Comparison of ENCODE assay signal across 9 cellular contexts in genomic region chr13:75760182-75760981, GRCh38.
A peak's percentile ranks its signal among the peaks of the same experiment; 100 is the strongest.
DNase-seq lines count a peak whose midpoint lies in the region; ATAC-seq and TF ChIP-seq lines count a peak whose summit lies in the region.
"Had no signal": no experiment of that assay in that cellular context is flagged by ENCODE, and none has a peak within 500 bp of the region (broad histone marks: within the 10 kb centered on the region; RNA-seq: fewer than 3 reads in every experiment).

No MANE protein-coding gene starts in this region.

- H3K27me3 ChIP-seq in CD8-positive, alpha-beta T cell (ENCODE audit: insufficient read depth, low read length) = no peaks in the 10 kb centered on the region
- H3K27me3 ChIP-seq in right atrium auricular region = no peaks in the 10 kb centered on the region

- peak; percentile 71 for ATAC-seq in CD8-positive, alpha-beta T cell
- ATAC-seq in GM19455 (IDR thresholded peaks at IDR 0.05; ENCODE audit: unreplicated experiment) (peak; percentile 40), WTC11 (peak; percentile 67), HG03342 (IDR thresholded peaks at IDR 0.05; ENCODE audit: unreplicated experiment) (no peak)
- ATAC-seq in stimulated activated naive B cell treated with anti-CD40 and anti-IgM and Interleukin-4, amounts not matched to agents 10 μg/mL and 1 μg/mL and 100 μg/mL, for 72 hours (replicated peaks) = peak; percentile 72 to 77

- H3K9me3 ChIP-seq in CD8-positive, alpha-beta T cell (ENCODE audit: low read length) = no peaks in the 10 kb centered on the region
- H3K9me3 ChIP-seq in right atrium auricular region = no peaks in the 10 kb centered on the region

- TF ChIP-seq CTCF in CD8-positive, alpha-beta T cell (IDR thresholded peaks at IDR 0.05) = peak; percentile 17
- no peak for TF ChIP-seq CTCF in WTC11 (IDR thresholded peaks at IDR 0.05)
- peak in 1 of 2 donors; percentile 38 for TF ChIP-seq CTCF in right atrium auricular region (IDR thresholded peaks at IDR 0.05)

- H3K4me1 ChIP-seq in CD8-positive, alpha-beta T cell (ENCODE audit: insufficient read depth, low read length) = peaks cover 34% of the 10 kb centered on the region
- H3K4me1 ChIP-seq in right atrium auricular region = peaks cover 0 to 11% of the 10 kb centered on the region in 2 donors

- H3K36me3 ChIP-seq in CD8-positive, alpha-beta T cell (ENCODE audit: insufficient read depth, low read length) = no peaks in the 10 kb centered on the region
- no peaks in the 10 kb centered on the region for H3K36me3 ChIP-seq in right atrium auricular region

- POLR2A ChIA-PET in CD8-positive, alpha-beta T cell (lab: Charles Lee) = interaction anchor here (0.6 to 2.4 kb wide), 8 partner anchors 9 to 1993 kb away, joined by 3 to 21 read pairs (median 6); partner anchors contain the start of genes FBXL3 and KCTD12
- POLR2A ChIA-PET in WTC11 (lab: Charles Lee) = no interaction called here

- H3K4me1 Mint-ChIP-seq in CD8-positive, alpha-beta T cell (ENCODE audit: low read depth) = peaks cover 59% of the 10 kb centered on the region
- H3K4me1 Mint-ChIP-seq in WTC11 = peaks cover 11% of the 10 kb centered on the region
- H3K4me1 Mint-ChIP-seq in stimulated activated naive B cell treated with anti-CD40 and anti-IgM and Interleukin-4, amounts not matched to agents 10 μg/mL and 1 μg/mL and 100 μg/mL, for 72 hours = peaks cover 10 to 16% of the 10 kb centered on the region in 2 donors

- H3K9me3 Mint-ChIP-seq in CD8-positive, alpha-beta T cell = no peaks in the 10 kb centered on the region
- peaks cover 19% of the 10 kb centered on the region for H3K9me3 Mint-ChIP-seq in WTC11
- peaks cover 0 to under 1% of the 10 kb centered on the region in 2 donors for H3K9me3 Mint-ChIP-seq in stimulated activated naive B cell treated with anti-CD40 and anti-IgM and Interleukin-4, amounts not matched to agents 10 μg/mL and 1 μg/mL and 100 μg/mL, for 72 hours

- H3K36me3 Mint-ChIP-seq in CD8-positive, alpha-beta T cell = peaks cover under 1% of the 10 kb centered on the region
- peaks cover 7% of the 10 kb centered on the region for H3K36me3 Mint-ChIP-seq in WTC11
- H3K36me3 Mint-ChIP-seq in stimulated activated naive B cell treated with anti-CD40 and anti-IgM and Interleukin-4, amounts not matched to agents 10 μg/mL and 1 μg/mL and 100 μg/mL, for 72 hours = peaks cover 1 to 7% of the 10 kb centered on the region in 2 donors

- CTCF ChIA-PET in CD8-positive, alpha-beta T cell (lab: Charles Lee) = interaction anchor here (0.7 to 4.2 kb wide), 11 partner anchors 16 to 1125 kb away, joined by 3 to 24 read pairs (median 5); partner anchors contain the start of gene KCTD12
- CTCF ChIA-PET in WTC11 (lab: Charles Lee) = interaction anchor here (1.3 kb wide), 1 partner anchor 64 kb away, joined by 3 read pairs; no protein-coding TSS in a partner anchor

- peak overlapping the region; percentile 32 for H3K4me3 ChIP-seq in CD8-positive, alpha-beta T cell (ENCODE audit: low read depth, low read length)
- H3K4me3 ChIP-seq in right atrium auricular region = peak overlapping the region; percentile 33 to 37

- H3K27ac ChIP-seq in CD8-positive, alpha-beta T cell (ENCODE audit: low read depth, low read length) = peak overlapping the region; percentile 50
- H3K27ac ChIP-seq in right atrium auricular region = peak overlapping the region; percentile 57 to 85
- H3K27ac ChIP-seq: HL-60 had no signal

- H3K27me3 Mint-ChIP-seq in CD8-positive, alpha-beta T cell (ENCODE audit: low read depth) = no peaks in the 10 kb centered on the region
- H3K27me3 Mint-ChIP-seq in WTC11 (ENCODE audit: low read depth) = no peaks in the 10 kb centered on the region
- H3K27me3 Mint-ChIP-seq in stimulated activated naive B cell treated with anti-CD40 and anti-IgM and Interleukin-4, amounts not matched to agents 10 μg/mL and 1 μg/mL and 100 μg/mL, for 72 hours = no peaks in the 10 kb centered on the region

- peak overlapping the region; percentile 84 for H3K27ac Mint-ChIP-seq in CD8-positive, alpha-beta T cell
- H3K27ac Mint-ChIP-seq in WTC11 = peak overlapping the region; percentile 42; the same call in 1 of the 2 replicates
- no peak overlapping the region for H3K27ac Mint-ChIP-seq in stimulated activated naive B cell treated with anti-CD40 and anti-IgM and Interleukin-4, amounts not matched to agents 10 μg/mL and 1 μg/mL and 100 μg/mL, for 72 hours

- H3K4me3 Mint-ChIP-seq in CD8-positive, alpha-beta T cell = peak overlapping the region; percentile 83
- H3K4me3 Mint-ChIP-seq in WTC11 = no peak overlapping the region
- peak overlapping the region; percentile 51 to 64 for H3K4me3 Mint-ChIP-seq in stimulated activated naive B cell treated with anti-CD40 and anti-IgM and Interleukin-4, amounts not matched to agents 10 μg/mL and 1 μg/mL and 100 μg/mL, for 72 hours

- DNase-seq in CD8-positive, alpha-beta T cell = peak in 2 of 7 experiments; percentile 10 to 60
- DNase-seq in HuH-7 (ENCODE audit: low spot score) (peak; percentile 36), WTC11 (ENCODE audit: low spot score) (no peak), right atrium auricular region (ENCODE audit: low spot score) (no peak)
- DNase-seq in stimulated activated naive B cell treated with anti-CD40 and anti-IgM and Interleukin-4, amounts not matched to agents 10 μg/mL and 1 μg/mL and 100 μg/mL, for 72 hours = no peak
- no peak for DNase-seq in stimulated activated CD8-positive, alpha-beta memory T cell treated with anti-CD3 and anti-CD28 coated beads, Interleukin-4, amount 100 ng/mL, for 48 hours

- intact Hi-C loops in CD8-positive, alpha-beta T cell (cut with DNase I, micrococcal nuclease) = loop anchor here (1.0 to 10.0 kb wide), 9 partner anchors 42 to 1536 kb away; partner anchors contain the start of genes KCTD12 (in 2 of the 2) and UCHL3 (in 1 of the 2)

TF ChIP-seq in WTC11, 78 proteins besides CTCF, POLR2A, EP300 and RAD21:
- TF ChIP-seq, protein P1, sequence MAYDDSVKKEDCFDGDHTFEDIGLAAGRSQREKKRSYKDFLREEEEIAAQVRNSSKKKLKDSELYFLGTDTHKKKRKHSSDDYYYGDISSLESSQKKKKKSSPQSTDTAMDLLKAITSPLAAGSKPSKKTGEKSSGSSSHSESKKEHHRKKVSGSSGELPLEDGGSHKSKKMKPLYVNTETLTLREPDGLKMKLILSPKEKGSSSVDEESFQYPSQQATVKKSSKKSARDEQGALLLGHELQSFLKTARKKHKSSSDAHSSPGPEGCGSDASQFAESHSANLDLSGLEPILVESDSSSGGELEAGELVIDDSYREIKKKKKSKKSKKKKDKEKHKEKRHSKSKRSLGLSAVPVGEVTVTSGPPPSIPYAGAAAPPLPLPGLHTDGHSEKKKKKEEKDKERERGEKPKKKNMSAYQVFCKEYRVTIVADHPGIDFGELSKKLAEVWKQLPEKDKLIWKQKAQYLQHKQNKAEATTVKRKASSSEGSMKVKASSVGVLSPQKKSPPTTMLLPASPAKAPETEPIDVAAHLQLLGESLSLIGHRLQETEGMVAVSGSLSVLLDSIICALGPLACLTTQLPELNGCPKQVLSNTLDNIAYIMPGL (CRISPR knock-in tag; IDR thresholded peaks at IDR 0.05) = no peak
- TF ChIP-seq ZBTB43 (CRISPR knock-in tag; IDR thresholded peaks at IDR 0.05) (no peak), PRRX2 (CRISPR knock-in tag; IDR thresholded peaks at IDR 0.05) (no peak), MAX (CRISPR knock-in tag; IDR thresholded peaks at IDR 0.05) (no peak), TP53 (CRISPR knock-in tag; IDR thresholded peaks at IDR 0.05) (no peak), OVOL2 (CRISPR knock-in tag; IDR thresholded peaks at IDR 0.05; ENCODE audit: borderline replicate concordance) (no peak), GABPB1 (CRISPR knock-in tag; IDR thresholded peaks at IDR 0.05) (peak; percentile 33; the same call in 1 of the 2 replicates), ZNF423 (CRISPR knock-in tag; IDR thresholded peaks at IDR 0.05) (no peak)
